Comparison of ENCODE assay signal across 9 cellular contexts in genomic region chr14:55807059-55807499, GRCh38.
DNase-seq lines count a peak whose midpoint lies in the region; ATAC-seq and TF ChIP-seq lines count a peak whose summit lies in the region.
"Had no signal": no experiment of that assay in that cellular context is flagged by ENCODE, and none has a peak within 500 bp of the region (broad histone marks: within the 10 kb centered on the region; RNA-seq: fewer than 3 reads in every experiment).

No MANE protein-coding gene starts in this region.

- ATAC-seq in HG03135 (IDR thresholded peaks at IDR 0.05; ENCODE audit: unreplicated experiment) = peak; percentile 52
- ATAC-seq in RWPE2 (ENCODE audit: low read depth) = peak; percentile 86
- ATAC-seq in heart right ventricle = peak; percentile 88 to 100 (median 99)
- ATAC-seq in HG03571 (IDR thresholded peaks at IDR 0.05; ENCODE audit: unreplicated experiment) = no peak

- DNase-seq in DMS79 (lab: John Stamatoyannopoulos, UW) = peak; percentile 81
- DNase-seq in RWPE2 (ENCODE audit: low spot score) = peak; percentile 90
- peak; percentile 87 for DNase-seq in activated naive CD4-positive, alpha-beta T cell treated with anti-CD3 and anti-CD28 coated beads for 36 hours
- peak; percentile 75 to 88 for DNase-seq in heart right ventricle
- DNase-seq in stimulated activated CD4-positive, alpha-beta T cell treated with anti-CD3 and anti-CD28 coated beads, Interleukin-1b, Interleukin-23, amount 100 ng/mL, for 24 hours (ENCODE audit: low read depth in 4 of 4, low spot score in 1 of 4) = peak; percentile 25 to 50 (median 26)
- no peak for DNase-seq in retina

- H3K27ac ChIP-seq in RWPE2 (ENCODE audit: poor library complexity, severe bottlenecking) (peak overlapping the region; percentile 36), heart right ventricle (peak overlapping the region in 7 of 10 donors; percentile 1 to 74 (median 45))

- H3K4me1 Mint-ChIP-seq in activated naive CD4-positive, alpha-beta T cell treated with anti-CD3 and anti-CD28 coated beads for 36 hours (ENCODE audit: low read depth) = peaks cover 37% of the 10 kb centered on the region
- H3K4me1 Mint-ChIP-seq: neural crest cell had no signal

- no peaks in the 10 kb centered on the region for H3K36me3 ChIP-seq in RWPE2 (ENCODE audit: low read depth)
- no peaks in the 10 kb centered on the region for H3K36me3 ChIP-seq in heart right ventricle

- peak overlapping the region; percentile 75 for H3K27ac Mint-ChIP-seq in activated naive CD4-positive, alpha-beta T cell treated with anti-CD3 and anti-CD28 coated beads for 36 hours

- WGBS in heart right ventricle, 2 donors = 4 to 6% methylated on average over 11 of the region's 11 CpGs

- H3K9me3 ChIP-seq in RWPE2 (ENCODE audit: severe bottlenecking) (no peaks in the 10 kb centered on the region), heart right ventricle (peaks cover 0 to 12% (median 0%) of the 10 kb centered on the region in 11 donors)

- no peaks in the 10 kb centered on the region for H3K27me3 Mint-ChIP-seq in activated naive CD4-positive, alpha-beta T cell treated with anti-CD3 and anti-CD28 coated beads for 36 hours (ENCODE audit: low read depth)

- intact Hi-C loops in activated naive CD4-positive, alpha-beta T cell treated with anti-CD3 and anti-CD28 coated beads for 36 hours (cut with micrococcal nuclease) = loop anchor here (1.0 to 10.0 kb wide), 3 partner anchors 45 to 388 kb away; partner anchors contain the start of gene KTN1
- intact Hi-C loops in heart right ventricle (cut with DNase I) = no loop called here

- CTCF ChIA-PET in activated naive CD4-positive, alpha-beta T cell treated with anti-CD3 and anti-CD28 coated beads for 36 hours (lab: Charles Lee) = interaction anchor here (0.6 kb wide), 1 partner anchor 561 kb away, joined by 3 read pairs; no protein-coding TSS in a partner anchor

- peaks cover 9% of the 10 kb centered on the region for H3K36me3 Mint-ChIP-seq in activated naive CD4-positive, alpha-beta T cell treated with anti-CD3 and anti-CD28 coated beads for 36 hours (ENCODE audit: low read depth)

- H3K9me3 Mint-ChIP-seq in activated naive CD4-positive, alpha-beta T cell treated with anti-CD3 and anti-CD28 coated beads for 36 hours = peaks cover 17% of the 10 kb centered on the region
- H3K9me3 Mint-ChIP-seq: neural crest cell had no signal

- H3K4me1 ChIP-seq in RWPE2 (ENCODE audit: insufficient read depth, poor library complexity, severe bottlenecking) (peaks cover 26% of the 10 kb centered on the region), heart right ventricle (peaks cover 0 to 39% (median 15%) of the 10 kb centered on the region in 9 donors)

- TF ChIP-seq CTCF in RWPE2 (IDR thresholded peaks at IDR 0.05; ENCODE audit: poor library complexity, severe bottlenecking) (no peak), heart right ventricle (IDR thresholded peaks at IDR 0.05) (no peak)

- no peaks in the 10 kb centered on the region for H3K27me3 ChIP-seq in RWPE2 (ENCODE audit: insufficient read depth, poor library complexity, severe bottlenecking)
- no peaks in the 10 kb centered on the region for H3K27me3 ChIP-seq in heart right ventricle

- no peak overlapping the region for H3K4me3 ChIP-seq in RWPE2 (ENCODE audit: severe bottlenecking)
- H3K4me3 ChIP-seq in heart right ventricle = no peak overlapping the region

- no peak overlapping the region for H3K4me3 Mint-ChIP-seq in activated naive CD4-positive, alpha-beta T cell treated with anti-CD3 and anti-CD28 coated beads for 36 hours
- H3K4me3 Mint-ChIP-seq: neural crest cell had no signal
